Comparison of ENCODE assay signal across 8 cellular contexts in the genomic region with DNA sequence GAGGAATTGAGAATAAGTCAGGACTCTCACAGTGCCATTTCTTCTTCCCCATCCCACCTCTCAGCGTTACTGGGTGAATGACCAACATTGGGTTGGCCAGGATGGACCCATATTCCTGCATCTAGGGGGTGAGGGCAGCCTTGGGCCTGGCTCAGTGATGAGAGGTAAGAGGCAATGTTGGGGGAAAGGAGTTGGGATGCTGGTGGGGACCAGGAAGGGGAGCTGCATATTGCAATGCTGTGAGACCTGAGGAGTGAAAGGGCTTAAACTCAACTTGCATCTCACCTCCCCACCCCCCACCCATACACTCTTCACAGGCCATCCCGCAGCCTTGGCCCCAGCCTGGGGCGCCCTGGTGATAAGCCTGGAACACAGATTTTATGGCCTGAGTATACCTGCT.
"Had no signal": no experiment of that assay in that cellular context is flagged by ENCODE, and none has a peak within 500 bp of the region (broad histone marks: within the 10 kb centered on the region; RNA-seq: fewer than 3 reads in every experiment).

No MANE protein-coding gene starts in this region.

- DNase-seq: GDM1, GF-D8 had no signal

- ATAC-seq: GM12878 had no signal

- H3K4me3 ChIP-seq: GM12878 had no signal

- FAIRE-seq: G401.6, GM12878, GM12891, GM12892, GM18507, GM19239 had no signal
